In the genomic region with DNA sequence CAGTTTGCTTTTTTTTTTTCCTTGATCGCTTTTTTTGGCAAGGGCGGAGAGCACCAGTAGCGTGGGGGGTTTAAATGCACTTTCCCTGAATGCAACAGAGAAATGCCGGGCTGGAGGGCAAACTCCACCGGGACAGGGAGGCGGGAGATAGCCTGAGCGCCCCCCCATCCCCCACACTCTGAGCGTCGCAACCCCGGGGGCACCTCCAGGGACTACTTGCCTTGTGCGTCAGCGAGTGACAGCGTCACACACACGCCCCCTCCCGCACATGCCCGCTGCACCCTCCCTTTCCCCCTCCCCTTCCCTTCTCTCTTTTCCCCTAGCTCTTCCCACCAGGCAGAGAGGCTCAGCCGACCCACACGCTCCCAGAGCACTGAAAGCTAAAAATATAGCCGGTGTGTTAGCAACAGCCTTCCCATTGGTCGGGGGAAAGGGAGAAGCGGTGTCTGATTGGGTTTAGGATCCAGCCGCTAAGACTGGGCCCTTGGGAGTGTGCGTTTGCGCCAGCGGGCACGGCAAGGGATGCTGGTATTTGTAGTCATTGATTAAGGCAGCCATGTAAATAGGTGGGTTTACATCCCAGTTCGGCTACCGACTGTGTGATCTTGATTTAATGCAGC, we compare ENCODE assay signal across 1 cellular context.
TF ChIP-seq lines count a peak whose summit lies in the region.

No MANE protein-coding gene starts in this region.

TF ChIP-seq in K562, 482 proteins besides CTCF, POLR2A, EP300 and RAD21 (continued from another document):
- TF ChIP-seq, protein P1, sequence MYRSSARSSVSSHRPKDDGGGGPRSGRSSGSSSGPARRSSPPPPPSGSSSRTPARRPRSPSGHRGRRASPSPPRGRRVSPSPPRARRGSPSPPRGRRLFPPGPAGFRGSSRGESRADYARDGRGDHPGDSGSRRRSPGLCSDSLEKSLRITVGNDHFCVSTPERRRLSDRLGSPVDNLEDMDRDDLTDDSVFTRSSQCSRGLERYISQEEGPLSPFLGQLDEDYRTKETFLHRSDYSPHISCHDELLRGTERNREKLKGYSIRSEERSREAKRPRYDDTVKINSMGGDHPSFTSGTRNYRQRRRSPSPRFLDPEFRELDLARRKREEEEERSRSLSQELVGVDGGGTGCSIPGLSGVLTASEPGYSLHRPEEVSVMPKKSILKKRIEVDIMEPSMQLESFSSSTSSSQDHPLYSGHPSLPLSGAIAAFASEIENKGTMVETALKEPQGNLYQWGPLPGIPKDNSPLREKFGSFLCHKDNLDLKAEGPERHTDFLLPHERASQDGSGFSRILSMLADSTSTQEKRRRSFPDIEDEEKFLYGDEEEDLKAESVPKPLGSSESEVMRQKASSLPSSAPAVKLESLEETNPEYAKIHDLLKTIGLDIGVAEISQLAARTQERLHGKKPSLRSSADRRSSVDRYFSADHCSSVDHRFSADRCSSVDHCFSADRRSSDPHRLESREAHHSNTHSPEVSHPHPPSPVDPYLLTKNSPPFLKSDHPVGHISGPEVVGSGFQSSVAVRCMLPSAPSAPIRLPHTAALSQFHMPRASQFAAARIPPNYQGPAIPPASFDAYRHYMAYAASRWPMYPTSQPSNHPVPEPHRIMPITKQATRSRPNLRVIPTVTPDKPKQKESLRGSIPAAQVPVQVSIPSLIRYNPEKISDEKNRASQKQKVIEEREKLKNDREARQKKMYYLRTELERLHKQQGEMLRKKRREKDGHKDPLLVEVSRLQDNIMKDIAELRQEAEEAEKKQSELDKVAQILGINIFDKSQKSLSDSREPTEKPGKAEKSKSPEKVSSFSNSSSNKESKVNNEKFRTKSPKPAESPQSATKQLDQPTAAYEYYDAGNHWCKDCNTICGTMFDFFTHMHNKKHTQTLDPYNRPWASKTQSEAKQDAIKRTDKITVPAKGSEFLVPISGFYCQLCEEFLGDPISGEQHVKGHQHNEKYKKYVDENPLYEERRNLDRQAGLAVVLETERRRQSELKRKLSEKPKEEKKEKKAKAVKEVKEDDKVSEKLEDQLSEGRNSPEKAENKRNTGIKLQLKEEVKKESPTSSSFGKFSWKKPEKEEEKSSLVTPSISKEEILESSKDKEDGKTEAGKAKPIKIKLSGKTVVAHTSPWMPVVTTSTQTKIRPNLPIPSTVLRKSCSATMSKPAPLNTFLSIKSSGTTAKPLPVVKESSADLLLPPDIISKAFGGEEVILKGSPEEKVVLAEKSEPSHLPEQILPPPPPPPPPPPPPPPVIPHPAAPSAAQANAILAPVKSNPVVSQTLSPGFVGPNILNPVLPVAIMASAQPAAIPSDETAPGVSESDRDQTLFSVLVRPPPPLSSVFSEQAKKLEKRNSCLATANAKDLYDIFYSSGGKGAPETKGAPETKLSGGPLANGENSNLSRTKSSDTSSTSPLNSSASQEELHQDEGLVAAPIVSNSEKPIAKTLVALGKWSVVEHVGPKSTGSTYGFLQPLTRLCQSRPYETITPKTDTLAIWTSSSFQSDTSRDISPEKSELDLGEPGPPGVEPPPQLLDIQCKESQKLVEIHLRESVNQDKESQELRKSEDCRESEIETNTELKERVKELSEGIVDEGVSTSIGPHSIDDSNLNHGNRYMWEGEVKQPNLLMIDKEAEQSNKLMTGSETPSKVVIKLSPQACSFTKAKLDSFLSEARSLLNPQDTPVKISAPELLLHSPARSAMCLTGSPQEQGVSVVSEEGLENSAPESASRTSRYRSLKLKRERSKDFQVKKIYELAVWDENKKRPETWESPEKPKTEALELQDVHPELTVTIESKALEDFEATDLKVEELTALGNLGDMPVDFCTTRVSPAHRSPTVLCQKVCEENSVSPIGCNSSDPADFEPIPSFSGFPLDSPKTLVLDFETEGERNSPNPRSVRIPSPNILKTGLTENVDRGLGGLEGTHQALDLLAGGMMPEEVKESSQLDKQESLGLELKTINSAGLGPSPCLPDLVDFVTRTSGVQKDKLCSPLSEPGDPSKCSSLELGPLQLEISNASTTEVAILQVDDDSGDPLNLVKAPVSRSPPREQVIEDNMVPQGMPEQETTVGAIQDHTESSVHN (IDR thresholded peaks at IDR 0.05; ENCODE audit: borderline replicate concordance in 1 of 2, low read depth in 1 of 2), result peak in 1 of 2 experiments; percentile 43; a peak in 1 of 4 replicates
- TF ChIP-seq SMARCE1 (IDR thresholded peaks at IDR 0.05), result peak; percentile 56; the same call in 1 of the 2 replicates
- peak; percentile 67 to 77 for TF ChIP-seq MAZ (CRISPR knock-in tag; conservative IDR thresholded peaks at IDR 0.05 in 1 of 2, IDR thresholded peaks at IDR 0.05 in 1 of 2)
